1 cellular context compared by ENCODE assay signal in the genomic region with DNA sequence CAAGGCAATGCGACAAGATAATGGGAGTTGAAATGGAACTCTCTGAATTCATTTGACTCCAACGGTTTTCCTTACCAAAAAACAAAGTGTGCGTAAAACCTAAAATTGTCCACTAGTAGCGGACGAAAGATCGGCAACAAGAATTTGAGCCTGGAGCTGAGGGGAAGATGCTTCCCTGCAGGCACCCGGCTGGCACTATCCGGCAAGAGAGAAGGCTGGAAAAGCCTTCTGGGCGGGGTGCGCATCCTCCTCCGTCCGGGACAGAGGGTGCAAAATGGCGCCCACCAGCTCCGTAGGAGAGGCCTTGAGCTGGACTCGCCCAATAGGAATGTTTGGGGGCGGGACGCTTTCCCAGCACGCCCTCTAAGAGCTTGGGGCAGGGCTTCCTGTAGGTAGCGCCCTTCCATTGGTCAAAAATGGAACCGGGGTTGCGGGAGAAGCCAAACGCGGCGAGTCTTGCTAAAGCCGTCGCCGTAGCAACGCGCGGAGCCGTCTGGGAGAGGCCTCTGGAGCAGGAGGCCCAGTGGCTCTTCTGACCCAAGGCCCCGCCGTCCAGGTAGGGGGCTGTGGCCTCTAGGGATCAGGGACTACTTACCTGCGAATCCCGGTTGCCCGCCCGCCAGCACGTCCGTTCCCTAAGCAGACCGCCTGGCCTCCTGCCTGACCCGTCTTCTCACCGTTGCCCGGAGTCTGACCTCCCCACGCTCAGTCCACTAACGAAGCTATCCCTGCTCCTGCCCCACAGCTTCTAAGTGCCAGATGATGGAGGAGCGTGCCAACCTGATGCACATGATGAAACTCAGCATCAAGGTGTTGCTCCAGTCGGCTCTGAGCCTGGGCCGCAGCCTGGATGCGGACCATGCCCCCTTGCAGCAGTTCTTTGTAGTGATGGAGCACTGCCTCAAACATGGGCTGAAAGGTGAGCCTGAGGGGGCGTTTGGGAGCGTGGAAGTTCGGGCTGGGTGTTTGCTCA.
TF ChIP-seq lines count a peak whose summit lies in the region.

No MANE protein-coding gene starts in this region.

TF ChIP-seq in GM12878, 131 proteins besides CTCF, POLR2A, EP300 and RAD21 (continued from another document and continues in another):
- TF ChIP-seq, protein P1, sequence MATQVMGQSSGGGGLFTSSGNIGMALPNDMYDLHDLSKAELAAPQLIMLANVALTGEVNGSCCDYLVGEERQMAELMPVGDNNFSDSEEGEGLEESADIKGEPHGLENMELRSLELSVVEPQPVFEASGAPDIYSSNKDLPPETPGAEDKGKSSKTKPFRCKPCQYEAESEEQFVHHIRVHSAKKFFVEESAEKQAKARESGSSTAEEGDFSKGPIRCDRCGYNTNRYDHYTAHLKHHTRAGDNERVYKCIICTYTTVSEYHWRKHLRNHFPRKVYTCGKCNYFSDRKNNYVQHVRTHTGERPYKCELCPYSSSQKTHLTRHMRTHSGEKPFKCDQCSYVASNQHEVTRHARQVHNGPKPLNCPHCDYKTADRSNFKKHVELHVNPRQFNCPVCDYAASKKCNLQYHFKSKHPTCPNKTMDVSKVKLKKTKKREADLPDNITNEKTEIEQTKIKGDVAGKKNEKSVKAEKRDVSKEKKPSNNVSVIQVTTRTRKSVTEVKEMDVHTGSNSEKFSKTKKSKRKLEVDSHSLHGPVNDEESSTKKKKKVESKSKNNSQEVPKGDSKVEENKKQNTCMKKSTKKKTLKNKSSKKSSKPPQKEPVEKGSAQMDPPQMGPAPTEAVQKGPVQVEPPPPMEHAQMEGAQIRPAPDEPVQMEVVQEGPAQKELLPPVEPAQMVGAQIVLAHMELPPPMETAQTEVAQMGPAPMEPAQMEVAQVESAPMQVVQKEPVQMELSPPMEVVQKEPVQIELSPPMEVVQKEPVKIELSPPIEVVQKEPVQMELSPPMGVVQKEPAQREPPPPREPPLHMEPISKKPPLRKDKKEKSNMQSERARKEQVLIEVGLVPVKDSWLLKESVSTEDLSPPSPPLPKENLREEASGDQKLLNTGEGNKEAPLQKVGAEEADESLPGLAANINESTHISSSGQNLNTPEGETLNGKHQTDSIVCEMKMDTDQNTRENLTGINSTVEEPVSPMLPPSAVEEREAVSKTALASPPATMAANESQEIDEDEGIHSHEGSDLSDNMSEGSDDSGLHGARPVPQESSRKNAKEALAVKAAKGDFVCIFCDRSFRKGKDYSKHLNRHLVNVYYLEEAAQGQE (IDR thresholded peaks at IDR 0.05; ENCODE audit: low read depth, low read length): no peak
- TF ChIP-seq RAD51 (IDR thresholded peaks at IDR 0.05) (no peak), ZBTB4 (CRISPR knock-in tag; IDR thresholded peaks at IDR 0.05) (no peak), ELK1 (IDR thresholded peaks at IDR 0.05; ENCODE audit: low read depth, low read length) (no peak), SREBF2 (IDR thresholded peaks at IDR 0.05; ENCODE audit: low read length) (no peak), SMAD1 (IDR thresholded peaks at IDR 0.05; ENCODE audit: low read depth, partially characterized antibody) (no peak), CUX1 (IDR thresholded peaks at IDR 0.05; ENCODE audit: insufficient replicate concordance, low read depth, low read length) (no peak), GABPA (IDR thresholded peaks at IDR 0.05; ENCODE audit: low read depth) (no peak), NBN (IDR thresholded peaks at IDR 0.05) (0 out of 2 replicates have a peak, but pooled peaks have one; percentile 24), RFX5 (IDR thresholded peaks at IDR 0.05; ENCODE audit: low read depth, low read length) (peak; percentile 26; the same call in 1 of the 2 replicates), ZZZ3 (IDR thresholded peaks at IDR 0.05; ENCODE audit: control insufficient read depth, insufficient read length, low read depth) (no peak), SP1 (IDR thresholded peaks at IDR 0.05; ENCODE audit: low read depth, low read length) (peak; percentile 82), ZNF207 (IDR thresholded peaks at IDR 0.05; ENCODE audit: borderline replicate concordance) (no peak), YY1 (IDR thresholded peaks at IDR 0.05; ENCODE audit: low read depth, low read length) (peak; percentile 95), ZNF687 (IDR thresholded peaks at IDR 0.05) (no peak), E2F8 (IDR thresholded peaks at IDR 0.05; ENCODE audit: low read depth, partially characterized antibody) (no peak), IRF4 (IDR thresholded peaks at IDR 0.05; ENCODE audit: low read depth, low read length) (no peak), IKZF2 (IDR thresholded peaks at IDR 0.05) (peak; percentile 61 to 67), SMAD5 (IDR thresholded peaks at IDR 0.05; ENCODE audit: low read depth) (peak; percentile 74)
- TF ChIP-seq, protein P2, sequence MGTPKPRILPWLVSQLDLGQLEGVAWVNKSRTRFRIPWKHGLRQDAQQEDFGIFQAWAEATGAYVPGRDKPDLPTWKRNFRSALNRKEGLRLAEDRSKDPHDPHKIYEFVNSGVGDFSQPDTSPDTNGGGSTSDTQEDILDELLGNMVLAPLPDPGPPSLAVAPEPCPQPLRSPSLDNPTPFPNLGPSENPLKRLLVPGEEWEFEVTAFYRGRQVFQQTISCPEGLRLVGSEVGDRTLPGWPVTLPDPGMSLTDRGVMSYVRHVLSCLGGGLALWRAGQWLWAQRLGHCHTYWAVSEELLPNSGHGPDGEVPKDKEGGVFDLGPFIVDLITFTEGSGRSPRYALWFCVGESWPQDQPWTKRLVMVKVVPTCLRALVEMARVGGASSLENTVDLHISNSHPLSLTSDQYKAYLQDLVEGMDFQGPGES (IDR thresholded peaks at IDR 0.05): peak; percentile 59; the same call in 1 of the 2 replicates
